Comparison of ENCODE assay signal across 9 cellular contexts in genomic region chr6:26331809-26332226, GRCh38. TPM values are rescaled to one million over a fixed set of nuclear protein-coding genes. Genes with fewer than 3 reads are reported as not detected.
DNase-seq lines count a peak whose midpoint lies in the region; ATAC-seq and TF ChIP-seq lines count a peak whose summit lies in the region.
"Had no signal": no experiment of that assay in that cellular context is flagged by ENCODE, and none has a peak within 500 bp of the region (broad histone marks: within the 10 kb centered on the region; RNA-seq: fewer than 3 reads in every experiment).

No MANE protein-coding gene starts in this region.

- no peaks in the 10 kb centered on the region for H3K9me3 ChIP-seq in HUES48 (ENCODE audit: control insufficient read depth, insufficient read depth, low read length)

- POLR2A ChIA-PET in BJ (lab: Charles Lee): interaction anchor here (0.9 kb wide), 1 partner anchor 35 kb away, joined by 5 read pairs; no protein-coding TSS in a partner anchor

- H3K4me3 Mint-ChIP-seq in activated T-helper 2 cell treated with anti-CD3 and anti-CD28 coated beads, Interferon-gamma antibody, Interleukin-2, Interleukin-4, amounts not matched to agents 10 μg/mL and 5 μg/mL and 100 μg/mL, durations not matched to agents 14 hours and 24 hours and 36 hours (ENCODE audit: low read depth): peak overlapping the region; percentile 84
- H3K4me3 Mint-ChIP-seq in immature natural killer cell: peak overlapping the region; percentile 32 to 72 (median 56)

- H3K4me3 ChIP-seq in BJ (ENCODE audit: low read depth, low read length) (peak overlapping the region; percentile 41), HUES48 (ENCODE audit: low read depth, low read length) (peak overlapping the region; percentile 86)

- no peak for TF ChIP-seq CTCF in BJ (IDR thresholded peaks at IDR 0.05; ENCODE audit: insufficient read depth, low read depth, low read length)

- peaks cover 13% of the 10 kb centered on the region for H3K27me3 Mint-ChIP-seq in activated T-helper 2 cell treated with anti-CD3 and anti-CD28 coated beads, Interferon-gamma antibody, Interleukin-2, Interleukin-4, amounts not matched to agents 10 μg/mL and 5 μg/mL and 100 μg/mL, durations not matched to agents 14 hours and 24 hours and 36 hours (ENCODE audit: low read depth)
- peaks cover 39 to 60% (median 51%) of the 10 kb centered on the region in 3 donors for H3K27me3 Mint-ChIP-seq in immature natural killer cell (ENCODE audit: low read depth in 3 of 3)

- DNase-seq in BJ (ENCODE audit: low read depth) (no peak), immature natural killer cell (peak in 2 of 3 donors; percentile 20 to 31), OCI-M2 (lab: John Stamatoyannopoulos, UW; ENCODE audit: unreplicated experiment) (no peak), GDM1 (lab: John Stamatoyannopoulos, UW) (no peak), iPS-NIHi7 (ENCODE audit: extremely low spot score) (no peak)
- DNase-seq in activated T-helper 2 cell treated with anti-CD3 and anti-CD28 coated beads, Interferon-gamma antibody, Interleukin-2, Interleukin-4, amounts not matched to agents 10 μg/mL and 5 μg/mL and 100 μg/mL, durations not matched to agents 14 hours and 24 hours and 36 hours (ENCODE audit: low spot score): no peak
- DNase-seq: NCI-H187 treated with DMSO at 0.1 percent for 48 hours had no signal

- H3K27ac Mint-ChIP-seq in activated T-helper 2 cell treated with anti-CD3 and anti-CD28 coated beads, Interferon-gamma antibody, Interleukin-2, Interleukin-4, amounts not matched to agents 10 μg/mL and 5 μg/mL and 100 μg/mL, durations not matched to agents 14 hours and 24 hours and 36 hours: peak overlapping the region; percentile 73
- peak overlapping the region in 1 of 6 donors; percentile 70 for H3K27ac Mint-ChIP-seq in immature natural killer cell

- no peaks in the 10 kb centered on the region for H3K9me3 Mint-ChIP-seq in activated T-helper 2 cell treated with anti-CD3 and anti-CD28 coated beads, Interferon-gamma antibody, Interleukin-2, Interleukin-4, amounts not matched to agents 10 μg/mL and 5 μg/mL and 100 μg/mL, durations not matched to agents 14 hours and 24 hours and 36 hours
- H3K9me3 Mint-ChIP-seq in immature natural killer cell: peaks cover 0 to 9% (median 0%) of the 10 kb centered on the region in 6 donors

- H3K27ac ChIP-seq in HUES48 (ENCODE audit: low read depth, low read length): no peak overlapping the region

- no peak overlapping the region for H3K9ac ChIP-seq in HUES48 (ENCODE audit: low read depth, low read length)

- no peaks in the 10 kb centered on the region for H3K36me3 Mint-ChIP-seq in activated T-helper 2 cell treated with anti-CD3 and anti-CD28 coated beads, Interferon-gamma antibody, Interleukin-2, Interleukin-4, amounts not matched to agents 10 μg/mL and 5 μg/mL and 100 μg/mL, durations not matched to agents 14 hours and 24 hours and 36 hours (ENCODE audit: low read depth)
- H3K36me3 Mint-ChIP-seq in immature natural killer cell: no peaks in the 10 kb centered on the region

- intact Hi-C loops in activated T-helper 2 cell treated with anti-CD3 and anti-CD28 coated beads, Interferon-gamma antibody, Interleukin-2, Interleukin-4, amounts not matched to agents 10 μg/mL and 5 μg/mL and 100 μg/mL, durations not matched to agents 14 hours and 24 hours and 36 hours (cut with micrococcal nuclease): loop anchor here (2.0 kb wide), 1 partner anchor 263 kb away; no protein-coding TSS in a partner anchor

- H3K36me3 ChIP-seq in BJ (ENCODE audit: control insufficient read depth, insufficient read depth, low read length) (no peaks in the 10 kb centered on the region), HUES48 (ENCODE audit: control insufficient read depth, insufficient read depth, low read length) (no peaks in the 10 kb centered on the region)

- ATAC-seq in HG03175 (IDR thresholded peaks at IDR 0.05; ENCODE audit: unreplicated experiment): no peak

- H3K4me1 Mint-ChIP-seq in activated T-helper 2 cell treated with anti-CD3 and anti-CD28 coated beads, Interferon-gamma antibody, Interleukin-2, Interleukin-4, amounts not matched to agents 10 μg/mL and 5 μg/mL and 100 μg/mL, durations not matched to agents 14 hours and 24 hours and 36 hours (ENCODE audit: low read depth): peaks cover 57% of the 10 kb centered on the region
- peaks cover 50 to 70% of the 10 kb centered on the region in 2 donors for H3K4me1 Mint-ChIP-seq in immature natural killer cell

- H3K27me3 ChIP-seq in BJ (ENCODE audit: control insufficient read depth, insufficient read depth, low read length): no peaks in the 10 kb centered on the region
- peaks cover 20% of the 10 kb centered on the region for H3K27me3 ChIP-seq in HUES48 (ENCODE audit: control insufficient read depth, insufficient read depth, low read length)

- H3K4me1 ChIP-seq in HUES48 (ENCODE audit: control insufficient read depth, insufficient read depth, low read length): peaks cover 10% of the 10 kb centered on the region

- CTCF ChIA-PET in BJ (lab: Yijun Ruan, JAX): interaction anchor here (0.9 to 3.0 kb wide), 4 partner anchors 10 to 263 kb away, joined by 3 to 13 read pairs (median 8); no protein-coding TSS in a partner anchor

RNA-seq across cellular contexts. Expression of gene BTN3A2, which starts 33.2 kb away (rescaled TPM):
- polyA plus RNA-seq in BJ (2011; rRNA removed): 30.0 and 34.7 TPM in 2 replicates
- polyA minus RNA-seq in BJ (2011; rRNA and poly(A)+ RNA removed): 7.6 and 9.2 TPM in 2 replicates
- total RNA-seq in activated T-helper 2 cell treated with anti-CD3 and anti-CD28 coated beads, Interferon-gamma antibody, Interleukin-2, Interleukin-4, amounts not matched to agents 10 μg/mL and 5 μg/mL and 100 μg/mL, durations not matched to agents 14 hours and 24 hours and 36 hours: 61.2 and 63.2 TPM in 2 replicates
- 100 to 1,000 TPM; 122 to 227 (median 158) TPM for polyA plus RNA-seq in immature natural killer cell

RNA-seq across cellular contexts. Expression of gene BTN2A2, which starts 51.1 kb away (rescaled TPM):
- polyA plus RNA-seq in BJ (2011; rRNA removed): 11.0 and 14.3 TPM in 2 replicates
- polyA minus RNA-seq in BJ (2011; rRNA and poly(A)+ RNA removed): 18.0 and 19.6 TPM in 2 replicates
- total RNA-seq in activated T-helper 2 cell treated with anti-CD3 and anti-CD28 coated beads, Interferon-gamma antibody, Interleukin-2, Interleukin-4, amounts not matched to agents 10 μg/mL and 5 μg/mL and 100 μg/mL, durations not matched to agents 14 hours and 24 hours and 36 hours: 23.9 and 24.6 TPM in 2 replicates
- 10 to 100 TPM in 1 of 3 donors, 1 to 10 TPM in 2; 6.6 to 13.5 (median 7.5) TPM for polyA plus RNA-seq in immature natural killer cell

Comparison
In these comparisons a context has a peak if more than half of its experiments do, and no peak if none do; other contexts are left out.
1. DNase-seq: peak in immature natural killer cell (2 of 3); none in BJ (single experiment), activated T-helper 2 cell treated with anti-CD3 and anti-CD28 coated beads, Interferon-gamma antibody, Interleukin-2, Interleukin-4, amounts not matched to agents 10 μg/mL and 5 μg/mL and 100 μg/mL, durations not matched to agents 14 hours and 24 hours and 36 hours (single experiment), OCI-M2 (single experiment), GDM1 (single experiment) and iPS-NIHi7 (single experiment).